In genomic region chr17:14228903-14229302, GRCh38 we compare ENCODE assay signal across 1 cellular context.
TF ChIP-seq lines count a peak whose summit lies in the region.

No MANE protein-coding gene starts in this region.

TF ChIP-seq in IMR-90, 13 proteins besides CTCF, POLR2A, EP300 and RAD21 (continued from another document):
- no peak for TF ChIP-seq ELK1 (IDR thresholded peaks at IDR 0.05; ENCODE audit: borderline replicate concordance, low read depth, low read length)
- TF ChIP-seq MXI1 (IDR thresholded peaks at IDR 0.05; ENCODE audit: borderline replicate concordance, low read depth, low read length), result no peak
- no peak for TF ChIP-seq MAZ (IDR thresholded peaks at IDR 0.05; ENCODE audit: borderline replicate concordance, low read depth, low read length)
- TF ChIP-seq MAFK (IDR thresholded peaks at IDR 0.05; ENCODE audit: low read depth, low read length), result no peak
- TF ChIP-seq CEBPB (IDR thresholded peaks at IDR 0.05; ENCODE audit: low read depth, low read length), result no peak
- TF ChIP-seq BHLHE40 (IDR thresholded peaks at IDR 0.05; ENCODE audit: low read depth, low read length), result no peak
- TF ChIP-seq SMC3 (IDR thresholded peaks at IDR 0.05; ENCODE audit: low read depth, low read length), result no peak
